In the genomic region with DNA sequence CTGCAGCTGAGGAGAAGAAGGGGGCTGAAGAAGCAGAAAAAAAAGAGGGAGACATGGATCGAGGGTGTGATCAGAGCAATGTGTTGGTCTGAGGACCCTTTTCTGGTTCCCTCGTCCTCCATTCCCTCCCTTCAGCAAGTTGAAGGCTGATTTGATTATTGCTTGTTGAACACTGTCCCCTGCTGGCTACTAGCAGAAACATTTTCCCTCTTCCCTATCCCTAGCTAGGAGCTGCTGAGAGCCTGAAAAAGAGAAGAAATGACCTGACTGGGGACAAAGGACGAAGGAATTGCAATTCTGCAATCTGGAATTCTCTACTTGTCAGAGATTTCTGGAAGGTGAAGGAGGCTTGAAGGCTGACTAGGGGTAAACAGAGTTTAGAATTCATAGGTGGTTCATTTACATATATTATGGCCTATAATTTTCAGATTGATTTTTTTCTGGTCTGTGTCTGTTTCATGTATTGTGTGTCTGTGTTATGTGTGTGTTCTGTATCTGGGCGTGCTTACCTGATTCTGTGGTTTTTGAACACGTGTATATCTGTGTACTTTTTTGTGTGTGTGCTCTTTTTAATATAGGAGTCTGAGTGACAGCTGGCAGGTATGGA, we compare ENCODE assay signal across 1 cellular context.
TF ChIP-seq lines count a peak whose summit lies in the region.

No MANE protein-coding gene starts in this region.

TF ChIP-seq in HCT116, 20 proteins besides CTCF, POLR2A, EP300 and RAD21 (continued from another document):
- no peak for TF ChIP-seq ATF3 (IDR thresholded peaks at IDR 0.05)
- TF ChIP-seq, protein P1, sequence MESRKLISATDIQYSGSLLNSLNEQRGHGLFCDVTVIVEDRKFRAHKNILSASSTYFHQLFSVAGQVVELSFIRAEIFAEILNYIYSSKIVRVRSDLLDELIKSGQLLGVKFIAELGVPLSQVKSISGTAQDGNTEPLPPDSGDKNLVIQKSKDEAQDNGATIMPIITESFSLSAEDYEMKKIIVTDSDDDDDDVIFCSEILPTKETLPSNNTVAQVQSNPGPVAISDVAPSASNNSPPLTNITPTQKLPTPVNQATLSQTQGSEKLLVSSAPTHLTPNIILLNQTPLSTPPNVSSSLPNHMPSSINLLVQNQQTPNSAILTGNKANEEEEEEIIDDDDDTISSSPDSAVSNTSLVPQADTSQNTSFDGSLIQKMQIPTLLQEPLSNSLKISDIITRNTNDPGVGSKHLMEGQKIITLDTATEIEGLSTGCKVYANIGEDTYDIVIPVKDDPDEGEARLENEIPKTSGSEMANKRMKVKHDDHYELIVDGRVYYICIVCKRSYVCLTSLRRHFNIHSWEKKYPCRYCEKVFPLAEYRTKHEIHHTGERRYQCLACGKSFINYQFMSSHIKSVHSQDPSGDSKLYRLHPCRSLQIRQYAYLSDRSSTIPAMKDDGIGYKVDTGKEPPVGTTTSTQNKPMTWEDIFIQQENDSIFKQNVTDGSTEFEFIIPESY (IDR thresholded peaks at IDR 0.05; ENCODE audit: extremely low read depth, insufficient replicate concordance, low read length), result no peak
- no peak for TF ChIP-seq SIN3A (IDR thresholded peaks at IDR 0.05; ENCODE audit: low read depth)
- no peak for TF ChIP-seq JUND (IDR thresholded peaks at IDR 0.05)
- TF ChIP-seq EGR1 (IDR thresholded peaks at IDR 0.05; ENCODE audit: low read depth), result no peak
- TF ChIP-seq ZNF274 (IDR thresholded peaks at IDR 0.05; ENCODE audit: low read depth, low read length), result no peak
